Comparison of ENCODE assay signal across 23 cellular contexts in genomic region chr14:92556863-92557543, GRCh38. TPM values are rescaled to one million over a fixed set of nuclear protein-coding genes. Genes with fewer than 3 reads are reported as not detected.
DNase-seq lines count a peak whose midpoint lies in the region; ATAC-seq, FAIRE-seq and TF ChIP-seq lines count a peak whose summit lies in the region.
"Had no signal": no experiment of that assay in that cellular context is flagged by ENCODE, and none has a peak within 500 bp of the region (broad histone marks: within the 10 kb centered on the region; RNA-seq: fewer than 3 reads in every experiment).

No MANE protein-coding gene starts in this region.

- H3K4me3 Mint-ChIP-seq in activated CD4-positive, alpha-beta T cell treated with anti-CD3 and anti-CD28 coated beads, Interleukin-2, amount 10 ng/mL, durations not matched to agents 24 days and 14 days, result peak overlapping the region; percentile 33
- H3K4me3 Mint-ChIP-seq in activated naive CD8-positive, alpha-beta T cell treated with anti-CD3 and anti-CD28 coated beads, Interleukin-2, amount 10 ng/mL, durations not matched to agents 7 days and 5 days, result peak overlapping the region; percentile 21

- peaks cover 12% of the 10 kb centered on the region for H3K36me3 Mint-ChIP-seq in activated CD4-positive, alpha-beta T cell treated with anti-CD3 and anti-CD28 coated beads, Interleukin-2, amount 10 ng/mL, durations not matched to agents 24 days and 14 days (ENCODE audit: low read depth)
- peaks cover 39% of the 10 kb centered on the region for H3K36me3 Mint-ChIP-seq in activated naive CD8-positive, alpha-beta T cell treated with anti-CD3 and anti-CD28 coated beads, Interleukin-2, amount 10 ng/mL, durations not matched to agents 7 days and 5 days

- H3K4me3 ChIP-seq in skeletal muscle satellite cell (ENCODE audit: low read length), result no peak overlapping the region
- H3K4me3 ChIP-seq: A549, spleen had no signal

- CTCF ChIA-PET in HEK293T (lab: Yijun Ruan, JAX), result interaction anchor here (0.7 kb wide), 1 partner anchor 1716 kb away, joined by 4 read pairs; no protein-coding TSS in a partner anchor

- no peak for ATAC-seq in activated naive CD8-positive, alpha-beta T cell treated with anti-CD3 and anti-CD28 coated beads, Interleukin-2, amount 10 ng/mL, durations not matched to agents 7 days and 5 days (ENCODE audit: low read depth)
- ATAC-seq: A549 had no signal

- no peaks in the 10 kb centered on the region for H3K27me3 ChIP-seq in skeletal muscle satellite cell (ENCODE audit: control insufficient read depth, insufficient read depth, low read length)
- H3K27me3 ChIP-seq: spleen had no signal

- peak overlapping the region; percentile 1 for H3K4me2 ChIP-seq in skeletal muscle satellite cell (ENCODE audit: low read length)
- H3K4me2 ChIP-seq: A549 had no signal

- peaks cover 12% of the 10 kb centered on the region for H3K27me3 Mint-ChIP-seq in activated CD4-positive, alpha-beta T cell treated with anti-CD3 and anti-CD28 coated beads, Interleukin-2, amount 10 ng/mL, durations not matched to agents 24 days and 14 days
- no peaks in the 10 kb centered on the region for H3K27me3 Mint-ChIP-seq in activated naive CD8-positive, alpha-beta T cell treated with anti-CD3 and anti-CD28 coated beads, Interleukin-2, amount 10 ng/mL, durations not matched to agents 7 days and 5 days

- peaks cover 26% of the 10 kb centered on the region for H3K4me1 ChIP-seq in skeletal muscle satellite cell (ENCODE audit: control insufficient read depth, insufficient read depth, low read length)

- DNase-seq in activated CD4-positive, alpha-beta T cell treated with anti-CD3 and anti-CD28 coated beads, Interleukin-2, amount 10 ng/mL, durations not matched to agents 24 days and 14 days, result no peak
- no peak for DNase-seq in activated CD4-positive, alpha-beta T cell treated with anti-CD3 and anti-CD28 coated beads for 4 hours
- DNase-seq in GM19239 (ENCODE audit: insufficient read length, low spot score) (no peak), NCI-H2081 treated with DMSO at 0.1 percent for 48 hours (lab: John Stamatoyannopoulos, UW) (no peak), NCI-H524 (lab: John Stamatoyannopoulos, UW) (no peak), HEK293T (ENCODE audit: extremely low spot score) (no peak)
- no peak for DNase-seq in activated naive CD8-positive, alpha-beta T cell treated with anti-CD3 and anti-CD28 coated beads, Interleukin-2, amount 10 ng/mL, durations not matched to agents 7 days and 5 days
- DNase-seq: anterior cingulate cortex; C1 segment of cervical spinal cord; dermis blood vessel endothelial cell; immature natural killer cell; NCI-H146; NCI-H2171 treated with DMSO at 0.1 percent for 48 hours; NCI-H774; nucleus accumbens; spleen; stimulated activated CD4-positive, alpha-beta T cell treated with anti-CD3 and anti-CD28 coated beads, Interleukin-4, amount 100 ng/mL, for 4 hours; substantia nigra had no signal

- peak; percentile 39 for FAIRE-seq in GM19239 (lab: Jason Lieb, UNC)
- FAIRE-seq: A549, G401.6, TTC549 had no signal

- no peaks in the 10 kb centered on the region for H3K9me3 ChIP-seq in skeletal muscle satellite cell (replicated peaks; ENCODE audit: low read length)
- H3K9me3 ChIP-seq: A549, spleen had no signal

- peaks cover 60% of the 10 kb centered on the region for H3K4me1 Mint-ChIP-seq in activated CD4-positive, alpha-beta T cell treated with anti-CD3 and anti-CD28 coated beads, Interleukin-2, amount 10 ng/mL, durations not matched to agents 24 days and 14 days
- H3K4me1 Mint-ChIP-seq in activated naive CD8-positive, alpha-beta T cell treated with anti-CD3 and anti-CD28 coated beads, Interleukin-2, amount 10 ng/mL, durations not matched to agents 7 days and 5 days, result peaks cover 53% of the 10 kb centered on the region

- POLR2A ChIA-PET in activated naive CD8-positive, alpha-beta T cell treated with anti-CD3 and anti-CD28 coated beads, Interleukin-2, amount 10 ng/mL, durations not matched to agents 7 days and 5 days (lab: Charles Lee), result no interaction called here
- POLR2A ChIA-PET in HEK293T (lab: Yijun Ruan, JAX), result no interaction called here

- peak overlapping the region; percentile 88 for H3K27ac Mint-ChIP-seq in activated CD4-positive, alpha-beta T cell treated with anti-CD3 and anti-CD28 coated beads, Interleukin-2, amount 10 ng/mL, durations not matched to agents 24 days and 14 days
- no peak overlapping the region for H3K27ac Mint-ChIP-seq in activated naive CD8-positive, alpha-beta T cell treated with anti-CD3 and anti-CD28 coated beads, Interleukin-2, amount 10 ng/mL, durations not matched to agents 7 days and 5 days

- H3K9me3 Mint-ChIP-seq in activated CD4-positive, alpha-beta T cell treated with anti-CD3 and anti-CD28 coated beads, Interleukin-2, amount 10 ng/mL, durations not matched to agents 24 days and 14 days, result no peaks in the 10 kb centered on the region
- H3K9me3 Mint-ChIP-seq in activated naive CD8-positive, alpha-beta T cell treated with anti-CD3 and anti-CD28 coated beads, Interleukin-2, amount 10 ng/mL, durations not matched to agents 7 days and 5 days, result no peaks in the 10 kb centered on the region
- H3K9me3 Mint-ChIP-seq: immature natural killer cell had no signal

- peaks cover 22% of the 10 kb centered on the region for H3K36me3 ChIP-seq in skeletal muscle satellite cell (ENCODE audit: insufficient read depth, low read length)

- intact Hi-C loops in activated CD4-positive, alpha-beta T cell treated with anti-CD3 and anti-CD28 coated beads, Interleukin-2, amount 10 ng/mL, durations not matched to agents 24 days and 14 days (cut with micrococcal nuclease), result loop anchor here (1.0 to 2.0 kb wide), 4 partner anchors 29 to 214 kb away; no protein-coding TSS in a partner anchor

- no peak overlapping the region for H3K9ac ChIP-seq in skeletal muscle satellite cell (ENCODE audit: low read depth, low read length)

TF ChIP-seq in HEK293T, 16 proteins besides CTCF, POLR2A, EP300 and RAD21:
- TF ChIP-seq BHLHE40 (IDR thresholded peaks at IDR 0.05; ENCODE audit: borderline replicate concordance) (no peak), L3MBTL2 (conservative IDR thresholded peaks at IDR 0.05) (no peak), SUZ12 (IDR thresholded peaks at IDR 0.05) (no peak), CTBP1 (IDR thresholded peaks at IDR 0.05; ENCODE audit: borderline replicate concordance) (no peak)

RNA-seq across cellular contexts. Expression of gene RIN3, which starts 43.4 kb away (rescaled TPM):
- 21.5 and 21.6 TPM in 2 replicates for total RNA-seq in activated CD4-positive, alpha-beta T cell treated with anti-CD3 and anti-CD28 coated beads, Interleukin-2, amount 10 ng/mL, durations not matched to agents 24 days and 14 days
- 10 to 100 TPM; 80.5 to 80.9 TPM for total RNA-seq in activated naive CD8-positive, alpha-beta T cell treated with anti-CD3 and anti-CD28 coated beads, Interleukin-2, amount 10 ng/mL, durations not matched to agents 7 days and 5 days
- total RNA-seq in skeletal muscle satellite cell (2012; rRNA removed), result 6.3 and 7.6 TPM in 2 replicates
- total RNA-seq: OCI-LY7 had no signal
